31 cellular contexts compared by ENCODE assay signal in the genomic region with DNA sequence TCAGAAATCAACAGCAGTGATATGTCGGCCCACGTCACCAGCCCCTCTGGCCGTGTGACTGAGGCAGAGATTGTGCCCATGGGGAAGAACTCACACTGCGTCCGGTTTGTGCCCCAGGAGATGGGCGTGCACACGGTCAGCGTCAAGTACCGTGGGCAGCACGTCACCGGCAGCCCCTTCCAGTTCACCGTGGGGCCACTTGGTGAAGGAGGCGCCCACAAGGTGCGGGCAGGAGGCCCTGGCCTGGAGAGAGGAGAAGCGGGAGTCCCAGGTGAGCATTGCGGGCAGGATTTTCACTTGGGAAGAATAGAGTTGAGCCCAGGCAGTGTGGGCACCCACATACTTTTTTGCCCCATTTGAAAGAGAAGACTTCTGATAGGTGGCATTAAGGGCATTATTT. TPM values are rescaled to one million over a fixed set of nuclear protein-coding genes. Genes with fewer than 3 reads are reported as not detected.
"Had no signal": no experiment of that assay in that cellular context is flagged by ENCODE, and none has a peak within 500 bp of the region (broad histone marks: within the 10 kb centered on the region; RNA-seq: fewer than 3 reads in every experiment).

No MANE protein-coding gene starts in this region.

- H3K4me3 ChIP-seq: body of pancreas, breast epithelium, PC-9 had no signal

- H3K27me3 ChIP-seq: body of pancreas, breast epithelium had no signal

- DNase-seq: activated CD4-positive, alpha-beta memory T cell treated with anti-CD3 and anti-CD28 coated beads, Interleukin-2, amount 10 ng/mL, durations not matched to agents 7 days and 5 days; activated CD4-positive, alpha-beta T cell treated with anti-CD3 and anti-CD28 coated beads for 1 hour; activated CD4-positive, alpha-beta T cell treated with anti-CD3 and anti-CD28 coated beads for 48 hours; activated CD4-positive, CD25-positive, alpha-beta regulatory T cell; activated CD8-positive, alpha-beta memory T cell treated with anti-CD3 and anti-CD28 coated beads for 24 hours; activated CD8-positive, alpha-beta memory T cell treated with anti-CD3 and anti-CD28 coated beads, Interleukin-2, amount 10 ng/mL, durations not matched to agents 7 days and 5 days; activated CD8-positive, alpha-beta memory T cell treated with anti-CD3 and anti-CD28 coated beads, Interleukin-2, amount 50 U/mL, for 48 hours; activated effector memory CD4-positive, alpha-beta T cell treated with anti-CD3 and anti-CD28 coated beads, Interleukin-2, amount 50 U/mL, for 16 hours; activated naive CD4-positive, alpha-beta T cell; activated naive CD8-positive, alpha-beta T cell treated with anti-CD3 and anti-CD28 coated beads, Interleukin-2, amount 10 ng/mL, durations not matched to agents 7 days and 5 days; activated T-cell treated with anti-CD3 and anti-CD28 coated beads, Interleukin-2, amount 50 U/mL, for 72 hours; amygdala; body of pancreas; NCI-H1105; NCI-H1417 treated with DMSO at 0.1 percent for 48 hours; NCI-H1694 treated with DMSO at 0.1 percent for 48 hours; NCI-H2029; NCI-H345; NCI-H524 treated with DMSO at 0.1 percent for 48 hours; PC-9; Right ventricle myocardium superior; SW 1271; T-helper 1 cell; T-helper 2 cell; T-helper 9 cell; WERI-Rb-1 had no signal

- H3K9me3 ChIP-seq: body of pancreas, breast epithelium had no signal

- ATAC-seq: activated CD8-positive, alpha-beta memory T cell treated with anti-CD3 and anti-CD28 coated beads, Interleukin-2, amount 10 ng/mL, durations not matched to agents 7 days and 5 days; activated T-cell treated with anti-CD3 and anti-CD28 coated beads, Interleukin-2, amount 50 U/mL, for 72 hours; activated T-helper 17 cell treated with anti-CD3 and anti-CD28 coated beads, Interleukin-2, amount 50 U/mL, for 72 hours; body of pancreas had no signal

- H3K4me1 ChIP-seq: breast epithelium had no signal

- H3K27ac ChIP-seq: body of pancreas, breast epithelium, PC-9, WERI-Rb-1 had no signal

RNA-seq across cellular contexts. Expression of gene DNASE1L3, which starts 57.4 kb away (rescaled TPM):
- total RNA-seq: activated CD4-positive, alpha-beta memory T cell treated with anti-CD3 and anti-CD28 coated beads, Interleukin-2, amount 10 ng/mL, durations not matched to agents 7 days and 5 days; activated CD8-positive, alpha-beta memory T cell treated with anti-CD3 and anti-CD28 coated beads, Interleukin-2, amount 10 ng/mL, durations not matched to agents 7 days and 5 days; activated naive CD8-positive, alpha-beta T cell treated with anti-CD3 and anti-CD28 coated beads, Interleukin-2, amount 10 ng/mL, durations not matched to agents 7 days and 5 days; activated T-cell treated with anti-CD3 and anti-CD28 coated beads, Interleukin-2, amount 50 U/mL, for 72 hours; activated T-helper 17 cell treated with anti-CD3 and anti-CD28 coated beads, Interleukin-2, amount 50 U/mL, for 72 hours; astrocyte; M059J; NCI-H460; PC-9 had no signal
